In genomic region chr9:4832786-4833579, GRCh38 we compare ENCODE assay signal across 1 cellular context.
TF ChIP-seq lines count a peak whose summit lies in the region.

No MANE protein-coding gene starts in this region.

TF ChIP-seq in HepG2, 621 proteins besides CTCF, POLR2A, EP300 and RAD21 (continued from another document and continues in another):
- TF ChIP-seq PBX3 (CRISPR knock-in tag; IDR thresholded peaks at IDR 0.05; ENCODE audit: borderline replicate concordance) (no peak), ZNF780A (CRISPR knock-in tag; IDR thresholded peaks at IDR 0.05) (no peak), ASH2L (IDR thresholded peaks at IDR 0.05; ENCODE audit: insufficient read length, low read depth, low read length) (peak; percentile 31), ZBTB2 (CRISPR knock-in tag; IDR thresholded peaks at IDR 0.05; ENCODE audit: low read depth) (no peak), HOXA5 (CRISPR knock-in tag; IDR thresholded peaks at IDR 0.05) (no peak), KLF16 (CRISPR knock-in tag; IDR thresholded peaks at IDR 0.05) (peak in 1 of 2 experiments; percentile 44; a peak in 1 of 4 replicates), FOXP1 (IDR thresholded peaks at IDR 0.05) (peak; percentile 85; the same call in 1 of the 2 replicates), FOXP1 (CRISPR knock-in tag; IDR thresholded peaks at IDR 0.05) (peak; percentile 78), POLR2AphosphoS5 (IDR thresholded peaks at IDR 0.05; ENCODE audit: low read depth, low read length) (no peak), KMT2A (CRISPR knock-in tag; IDR thresholded peaks at IDR 0.05) (no peak), XBP1 (CRISPR knock-in tag; IDR thresholded peaks at IDR 0.05) (no peak), CAMTA2 (CRISPR knock-in tag; IDR thresholded peaks at IDR 0.05; ENCODE audit: borderline replicate concordance) (no peak), FOXO1 (CRISPR knock-in tag; IDR thresholded peaks at IDR 0.05) (peak; percentile 70; the same call in 1 of the 2 replicates), ZNF296 (CRISPR knock-in tag; conservative IDR thresholded peaks at IDR 0.05) (no peak), PRPF4 (IDR thresholded peaks at IDR 0.05; ENCODE audit: low read depth, low read length, poor library complexity, severe bottlenecking) (peak; percentile 22), NR2F2 (IDR thresholded peaks at IDR 0.05; ENCODE audit: borderline replicate concordance, low read depth) (no peak), HOMEZ (CRISPR knock-in tag; IDR thresholded peaks at IDR 0.05; ENCODE audit: low read depth) (0 out of 2 replicates have a peak, but pooled peaks have one; percentile 64), ZNF703 (CRISPR knock-in tag; IDR thresholded peaks at IDR 0.05; ENCODE audit: borderline replicate concordance) (no peak), CREM (IDR thresholded peaks at IDR 0.05) (peak; percentile 49; the same call in 1 of the 2 replicates), CREM (CRISPR knock-in tag; IDR thresholded peaks at IDR 0.05) (no peak), SMAD3 (CRISPR knock-in tag; IDR thresholded peaks at IDR 0.05) (0 out of 2 replicates have a peak, but pooled peaks have one; percentile 18), RFX3 (CRISPR knock-in tag; IDR thresholded peaks at IDR 0.05) (no peak), ZBTB7B (CRISPR knock-in tag; IDR thresholded peaks at IDR 0.05) (no peak), SOX6 (IDR thresholded peaks at IDR 0.05) (no peak), SOX6 (CRISPR knock-in tag; IDR thresholded peaks at IDR 0.05) (peak; percentile 86), TEAD3 (CRISPR knock-in tag; optimal IDR thresholded peaks at IDR 0.05; ENCODE audit: borderline replicate concordance) (peak; percentile 43), KDM4B (CRISPR knock-in tag; IDR thresholded peaks at IDR 0.05) (peak; percentile 43; the same call in 1 of the 2 replicates), RARA (CRISPR knock-in tag; IDR thresholded peaks at IDR 0.05) (peak; percentile 75), CREB1 (IDR thresholded peaks at IDR 0.05) (0 out of 2 replicates have a peak, but pooled peaks have one; percentile 39), CREB1 (CRISPR knock-in tag; IDR thresholded peaks at IDR 0.05) (peak; percentile 53), PAX8 (CRISPR knock-in tag; IDR thresholded peaks at IDR 0.05; ENCODE audit: borderline replicate concordance) (no peak), NFIC (IDR thresholded peaks at IDR 0.05; ENCODE audit: low read length) (peak; percentile 24; the same call in 1 of the 2 replicates), RCOR2 (CRISPR knock-in tag; IDR thresholded peaks at IDR 0.05) (0 out of 2 replicates have a peak, but pooled peaks have one; percentile 29), ADNP (CRISPR knock-in tag; IDR thresholded peaks at IDR 0.05) (no peak), ZNF629 (CRISPR knock-in tag; conservative IDR thresholded peaks at IDR 0.05) (no peak), HMG20B (CRISPR knock-in tag; conservative IDR thresholded peaks at IDR 0.05) (no peak; the same call in 1 of the 2 replicates), KDM3A (CRISPR knock-in tag; IDR thresholded peaks at IDR 0.05; ENCODE audit: low read depth) (no peak), SALL2 (CRISPR knock-in tag; IDR thresholded peaks at IDR 0.05) (no peak), ZFX (CRISPR knock-in tag; IDR thresholded peaks at IDR 0.05; ENCODE audit: low read depth) (no peak), ATF3 (CRISPR knock-in tag; IDR thresholded peaks at IDR 0.05) (peak; percentile 49; the same call in 1 of the 2 replicates), ZNF704 (CRISPR knock-in tag; IDR thresholded peaks at IDR 0.05; ENCODE audit: borderline replicate concordance) (no peak), KAT8 (CRISPR knock-in tag; IDR thresholded peaks at IDR 0.05) (peak; percentile 35; the same call in 1 of the 2 replicates), ZSCAN25 (CRISPR knock-in tag; IDR thresholded peaks at IDR 0.05) (no peak), RXRB (CRISPR knock-in tag; IDR thresholded peaks at IDR 0.05; ENCODE audit: borderline replicate concordance) (peak; percentile 67; the same call in 1 of the 2 replicates), ZGPAT (CRISPR knock-in tag; IDR thresholded peaks at IDR 0.05) (peak; percentile 77; the same call in 1 of the 2 replicates), KLF6 (CRISPR knock-in tag; IDR thresholded peaks at IDR 0.05) (no peak), ZNF234 (CRISPR knock-in tag; conservative IDR thresholded peaks at IDR 0.05) (no peak)
- TF ChIP-seq, protein P1, sequence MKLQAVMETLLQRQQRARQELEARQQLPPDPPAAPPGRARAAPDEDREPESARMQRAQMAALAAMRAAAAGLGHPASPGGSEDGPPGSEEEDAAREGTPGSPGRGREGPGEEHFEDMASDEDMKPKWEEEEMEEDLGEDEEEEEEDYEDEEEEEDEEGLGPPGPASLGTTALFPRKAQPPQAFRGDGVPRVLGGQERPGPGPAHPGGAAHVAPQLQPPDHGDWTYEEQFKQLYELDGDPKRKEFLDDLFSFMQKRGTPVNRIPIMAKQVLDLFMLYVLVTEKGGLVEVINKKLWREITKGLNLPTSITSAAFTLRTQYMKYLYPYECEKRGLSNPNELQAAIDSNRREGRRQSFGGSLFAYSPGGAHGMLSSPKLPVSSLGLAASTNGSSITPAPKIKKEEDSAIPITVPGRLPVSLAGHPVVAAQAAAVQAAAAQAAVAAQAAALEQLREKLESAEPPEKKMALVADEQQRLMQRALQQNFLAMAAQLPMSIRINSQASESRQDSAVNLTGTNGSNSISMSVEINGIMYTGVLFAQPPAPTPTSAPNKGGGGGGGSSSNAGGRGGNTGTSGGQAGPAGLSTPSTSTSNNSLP (IDR thresholded peaks at IDR 0.05; ENCODE audit: low read depth, low read length) = peak; percentile 64
- TF ChIP-seq, protein P2, sequence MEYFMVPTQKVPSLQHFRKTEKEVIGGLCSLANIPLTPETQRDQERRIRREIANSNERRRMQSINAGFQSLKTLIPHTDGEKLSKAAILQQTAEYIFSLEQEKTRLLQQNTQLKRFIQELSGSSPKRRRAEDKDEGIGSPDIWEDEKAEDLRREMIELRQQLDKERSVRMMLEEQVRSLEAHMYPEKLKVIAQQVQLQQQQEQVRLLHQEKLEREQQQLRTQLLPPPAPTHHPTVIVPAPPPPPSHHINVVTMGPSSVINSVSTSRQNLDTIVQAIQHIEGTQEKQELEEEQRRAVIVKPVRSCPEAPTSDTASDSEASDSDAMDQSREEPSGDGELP (IDR thresholded peaks at IDR 0.05; ENCODE audit: borderline replicate concordance, low read depth) = peak; percentile 86
- TF ChIP-seq, protein P3, sequence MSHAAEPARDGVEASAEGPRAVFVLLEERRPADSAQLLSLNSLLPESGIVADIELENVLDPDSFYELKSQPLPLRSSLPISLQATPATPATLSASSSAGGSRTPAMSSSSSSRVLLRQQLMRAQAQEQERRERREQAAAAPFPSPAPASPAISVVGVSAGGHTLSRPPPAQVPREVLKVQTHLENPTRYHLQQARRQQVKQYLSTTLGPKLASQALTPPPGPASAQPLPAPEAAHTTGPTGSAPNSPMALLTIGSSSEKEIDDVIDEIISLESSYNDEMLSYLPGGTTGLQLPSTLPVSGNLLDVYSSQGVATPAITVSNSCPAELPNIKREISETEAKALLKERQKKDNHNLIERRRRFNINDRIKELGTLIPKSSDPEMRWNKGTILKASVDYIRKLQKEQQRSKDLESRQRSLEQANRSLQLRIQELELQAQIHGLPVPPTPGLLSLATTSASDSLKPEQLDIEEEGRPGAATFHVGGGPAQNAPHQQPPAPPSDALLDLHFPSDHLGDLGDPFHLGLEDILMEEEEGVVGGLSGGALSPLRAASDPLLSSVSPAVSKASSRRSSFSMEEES (CRISPR knock-in tag; IDR thresholded peaks at IDR 0.05) = peak; percentile 75; the same call in 1 of the 2 replicates
- TF ChIP-seq, protein P4, sequence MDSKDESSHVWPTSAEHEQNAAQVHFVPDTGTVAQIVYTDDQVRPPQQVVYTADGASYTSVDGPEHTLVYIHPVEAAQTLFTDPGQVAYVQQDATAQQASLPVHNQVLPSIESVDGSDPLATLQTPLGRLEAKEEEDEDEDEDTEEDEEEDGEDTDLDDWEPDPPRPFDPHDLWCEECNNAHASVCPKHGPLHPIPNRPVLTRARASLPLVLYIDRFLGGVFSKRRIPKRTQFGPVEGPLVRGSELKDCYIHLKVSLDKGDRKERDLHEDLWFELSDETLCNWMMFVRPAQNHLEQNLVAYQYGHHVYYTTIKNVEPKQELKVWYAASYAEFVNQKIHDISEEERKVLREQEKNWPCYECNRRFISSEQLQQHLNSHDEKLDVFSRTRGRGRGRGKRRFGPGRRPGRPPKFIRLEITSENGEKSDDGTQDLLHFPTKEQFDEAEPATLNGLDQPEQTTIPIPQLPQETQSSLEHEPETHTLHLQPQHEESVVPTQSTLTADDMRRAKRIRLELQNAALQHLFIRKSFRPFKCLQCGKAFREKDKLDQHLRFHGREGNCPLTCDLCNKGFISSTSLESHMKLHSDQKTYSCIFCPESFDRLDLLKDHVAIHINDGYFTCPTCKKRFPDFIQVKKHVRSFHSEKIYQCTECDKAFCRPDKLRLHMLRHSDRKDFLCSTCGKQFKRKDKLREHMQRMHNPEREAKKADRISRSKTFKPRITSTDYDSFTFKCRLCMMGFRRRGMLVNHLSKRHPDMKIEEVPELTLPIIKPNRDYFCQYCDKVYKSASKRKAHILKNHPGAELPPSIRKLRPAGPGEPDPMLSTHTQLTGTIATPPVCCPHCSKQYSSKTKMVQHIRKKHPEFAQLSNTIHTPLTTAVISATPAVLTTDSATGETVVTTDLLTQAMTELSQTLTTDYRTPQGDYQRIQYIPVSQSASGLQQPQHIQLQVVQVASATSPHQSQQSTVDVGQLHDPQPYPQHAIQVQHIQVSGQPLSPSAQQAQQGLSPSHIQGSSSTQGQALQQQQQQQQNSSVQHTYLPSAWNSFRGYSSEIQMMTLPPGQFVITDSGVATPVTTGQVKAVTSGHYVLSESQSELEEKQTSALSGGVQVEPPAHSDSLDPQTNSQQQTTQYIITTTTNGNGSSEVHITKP (CRISPR knock-in tag; IDR thresholded peaks at IDR 0.05; ENCODE audit: low read depth) = no peak
- TF ChIP-seq, protein P5, sequence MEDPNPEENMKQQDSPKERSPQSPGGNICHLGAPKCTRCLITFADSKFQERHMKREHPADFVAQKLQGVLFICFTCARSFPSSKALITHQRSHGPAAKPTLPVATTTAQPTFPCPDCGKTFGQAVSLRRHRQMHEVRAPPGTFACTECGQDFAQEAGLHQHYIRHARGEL (CRISPR knock-in tag; IDR thresholded peaks at IDR 0.05) = no peak
- TF ChIP-seq, protein P6, sequence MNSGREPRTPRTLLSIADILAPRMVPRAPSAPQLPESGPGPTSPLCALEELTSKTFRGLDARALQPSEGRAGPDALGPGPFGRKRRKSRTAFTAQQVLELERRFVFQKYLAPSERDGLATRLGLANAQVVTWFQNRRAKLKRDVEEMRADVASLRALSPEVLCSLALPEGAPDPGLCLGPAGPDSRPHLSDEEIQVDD (CRISPR knock-in tag; IDR thresholded peaks at IDR 0.05; ENCODE audit: borderline replicate concordance) = no peak
- TF ChIP-seq, protein P7, sequence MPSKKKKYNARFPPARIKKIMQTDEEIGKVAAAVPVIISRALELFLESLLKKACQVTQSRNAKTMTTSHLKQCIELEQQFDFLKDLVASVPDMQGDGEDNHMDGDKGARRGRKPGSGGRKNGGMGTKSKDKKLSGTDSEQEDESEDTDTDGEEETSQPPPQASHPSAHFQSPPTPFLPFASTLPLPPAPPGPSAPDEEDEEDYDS (CRISPR knock-in tag; IDR thresholded peaks at IDR 0.05) = no peak
